In genomic region chr7:129170373-129171021, GRCh38 we compare ENCODE assay signal across 16 cellular contexts. TPM values are rescaled to one million over a fixed set of nuclear protein-coding genes. Genes with fewer than 3 reads are reported as not detected.
A peak's percentile ranks its signal among the peaks of the same experiment; 100 is the strongest.
DNase-seq lines count a peak whose midpoint lies in the region; ATAC-seq and TF ChIP-seq lines count a peak whose summit lies in the region.
"Had no signal": no experiment of that assay in that cellular context is flagged by ENCODE, and none has a peak within 500 bp of the region (broad histone marks: within the 10 kb centered on the region; RNA-seq: fewer than 3 reads in every experiment).

No MANE protein-coding gene starts in this region.

- H3K4me3 ChIP-seq in iPS-20b (ENCODE audit: low read length): peak overlapping the region; percentile 74
- H3K4me3 ChIP-seq in thoracic aorta: peak overlapping the region; percentile 80

- peak overlapping the region; percentile 84 for H3K27ac Mint-ChIP-seq in activated T-cell treated with anti-CD3 and anti-CD28 coated beads, Interleukin-2, amount 50 U/mL, for 24 hours
- peak overlapping the region; percentile 89 for H3K27ac Mint-ChIP-seq in WTC11

- no peak for DNase-seq in activated T-cell treated with anti-CD3 and anti-CD28 coated beads, Interleukin-2, amount 50 U/mL, for 24 hours
- DNase-seq in activated T-cell treated with anti-CD3 and anti-CD28 coated beads, Interleukin-2, amount 50 U/mL, for 48 hours: no peak
- DNase-seq in WTC11 (ENCODE audit: low spot score): peak; percentile 52
- no peak for DNase-seq in thoracic aorta (ENCODE audit: low spot score)
- DNase-seq in foreskin melanocyte: no peak
- DNase-seq: islet precursor cell, mammary epithelial cell, NCI-H187 treated with DMSO at 0.1 percent for 48 hours, NCI-H446 treated with DMSO at 0.1 percent for 48 hours, T-helper 9 cell, trophoblast cell had no signal

- H3K4me1 Mint-ChIP-seq in activated T-cell treated with anti-CD3 and anti-CD28 coated beads, Interleukin-2, amount 50 U/mL, for 24 hours (ENCODE audit: low read depth): peaks cover 18% of the 10 kb centered on the region
- H3K4me1 Mint-ChIP-seq in WTC11: peaks cover 39% of the 10 kb centered on the region

- no peaks in the 10 kb centered on the region for H3K36me3 Mint-ChIP-seq in activated T-cell treated with anti-CD3 and anti-CD28 coated beads, Interleukin-2, amount 50 U/mL, for 24 hours (ENCODE audit: low read depth)
- peaks cover 13% of the 10 kb centered on the region for H3K36me3 Mint-ChIP-seq in WTC11

- TF ChIP-seq CTCF in WTC11 (IDR thresholded peaks at IDR 0.05): no peak
- TF ChIP-seq CTCF in thoracic aorta (IDR thresholded peaks at IDR 0.05): no peak

- H3K9me3 ChIP-seq in iPS-20b (ENCODE audit: insufficient read depth, low read depth, low read length) (no peaks in the 10 kb centered on the region), thoracic aorta (no peaks in the 10 kb centered on the region)

- peak; percentile 3; the same call in 1 of the 2 replicates for ATAC-seq in WTC11
- ATAC-seq in thoracic aorta (ENCODE audit: insufficient number of reproducible peaks, low FRiP score, low read depth): no peak
- ATAC-seq in HG02642 (IDR thresholded peaks at IDR 0.05; ENCODE audit: poor library complexity, unreplicated experiment): no peak
- ATAC-seq in GM19023 (IDR thresholded peaks at IDR 0.05; ENCODE audit: unreplicated experiment): no peak

- peak overlapping the region; percentile 98; the same call in 1 of the 2 replicates for H3K9ac ChIP-seq in iPS-20b (ENCODE audit: low read depth, low read length)

- H3K9me3 Mint-ChIP-seq in activated T-cell treated with anti-CD3 and anti-CD28 coated beads, Interleukin-2, amount 50 U/mL, for 24 hours: no peaks in the 10 kb centered on the region
- peaks cover 4% of the 10 kb centered on the region for H3K9me3 Mint-ChIP-seq in WTC11

- CTCF ChIA-PET in WTC11 (lab: Charles Lee): interaction anchor here (0.8 to 1.9 kb wide), 4 partner anchors 19 to 60 kb away, joined by 3 to 14 read pairs (median 7); no protein-coding TSS in a partner anchor

- H3K27me3 ChIP-seq in iPS-20b (ENCODE audit: insufficient read depth, low read length) (peaks cover 6% of the 10 kb centered on the region; the same call in 1 of the 2 replicates), thoracic aorta (replicated peaks; ENCODE audit: insufficient read depth) (no peaks in the 10 kb centered on the region)

- peak overlapping the region; percentile 66 for H3K27ac ChIP-seq in iPS-20b (ENCODE audit: low read length)
- H3K27ac ChIP-seq in thoracic aorta: no peak overlapping the region

- H3K4me1 ChIP-seq in iPS-20b (ENCODE audit: insufficient read depth, low read length): peaks cover 18% of the 10 kb centered on the region; the same call in 1 of the 2 replicates
- peaks cover 4 to 15% of the 10 kb centered on the region in 2 donors for H3K4me1 ChIP-seq in thoracic aorta (ENCODE audit: control insufficient read depth in 1 of 2, low read depth in 2 of 2)

- no peak overlapping the region for H3K4me3 Mint-ChIP-seq in activated T-cell treated with anti-CD3 and anti-CD28 coated beads, Interleukin-2, amount 50 U/mL, for 24 hours
- peak overlapping the region; percentile 77 for H3K4me3 Mint-ChIP-seq in WTC11

- H3K27me3 Mint-ChIP-seq in activated T-cell treated with anti-CD3 and anti-CD28 coated beads, Interleukin-2, amount 50 U/mL, for 24 hours: peaks cover 15% of the 10 kb centered on the region
- no peaks in the 10 kb centered on the region; the same call in none of the 2 replicates for H3K27me3 Mint-ChIP-seq in WTC11 (ENCODE audit: low read depth)

- H3K36me3 ChIP-seq in iPS-20b (ENCODE audit: insufficient read depth, low read depth, low read length) (peaks cover 10% of the 10 kb centered on the region), thoracic aorta (no peaks in the 10 kb centered on the region)

- POLR2A ChIA-PET in WTC11 (lab: Charles Lee): interaction anchor here (0.6 to 3.2 kb wide), 3 partner anchors 18 to 263 kb away, joined by 3 to 27 read pairs (median 3); partner anchors contain the start of genes AHCYL2, SMO and STRIP2

TF ChIP-seq in WTC11, 78 proteins besides CTCF, POLR2A, EP300 and RAD21 (continues in another document):
- TF ChIP-seq ZNF396 (CRISPR knock-in tag; IDR thresholded peaks at IDR 0.05; ENCODE audit: borderline replicate concordance): peak; percentile 92; the same call in 1 of the 2 replicates
- TF ChIP-seq ZSCAN18 (CRISPR knock-in tag; IDR thresholded peaks at IDR 0.05): peak; percentile 85; the same call in 1 of the 2 replicates
- TF ChIP-seq ERG (CRISPR knock-in tag; IDR thresholded peaks at IDR 0.05): no peak
- TF ChIP-seq GTF2I (CRISPR knock-in tag; conservative IDR thresholded peaks at IDR 0.05): no peak
- 0 out of 2 replicates have a peak, but pooled peaks have one; percentile 5 for TF ChIP-seq NFATC4 (CRISPR knock-in tag; IDR thresholded peaks at IDR 0.05)
- no peak for TF ChIP-seq CREB1 (CRISPR knock-in tag; IDR thresholded peaks at IDR 0.05)
- TF ChIP-seq MAX (CRISPR knock-in tag; IDR thresholded peaks at IDR 0.05): 0 out of 2 replicates have a peak, but pooled peaks have one; percentile 36
- peak; percentile 89 for TF ChIP-seq ZNF532 (CRISPR knock-in tag; IDR thresholded peaks at IDR 0.05; ENCODE audit: borderline replicate concordance)

RNA-seq across cellular contexts. Expression of gene SMO, which starts 17.9 kb away (rescaled TPM):
- 56.9 to 61.4 TPM (median 60.3 TPM) in 3 replicates for total RNA-seq in WTC11 (2021)
- total RNA-seq in thoracic aorta: 10 to 100 TPM in 1 of 2 donors, 1 to 10 TPM in 1; 8.7 to 16.4 TPM
- total RNA-seq: HT-29, MCF 10A had no signal

RNA-seq across cellular contexts. Expression of gene TSPAN33, which starts 26.0 kb away (rescaled TPM):
- total RNA-seq in WTC11 (2021) (30.0 to 42.9 TPM (median 39.8 TPM) in 3 replicates), thoracic aorta (10 to 100 TPM in 1 of 2 donors, 1 to 10 TPM in 1; 6.3 to 14.1 TPM)

RNA-seq across cellular contexts. Expression of gene AHCYL2, which starts 54.3 kb away (rescaled TPM):
- 25.6 to 28.5 TPM (median 28.4 TPM) in 3 replicates for total RNA-seq in WTC11 (2021)
- total RNA-seq in thoracic aorta: 10 to 100 TPM; 28.3 to 31.4 TPM
